In the genomic region with DNA sequence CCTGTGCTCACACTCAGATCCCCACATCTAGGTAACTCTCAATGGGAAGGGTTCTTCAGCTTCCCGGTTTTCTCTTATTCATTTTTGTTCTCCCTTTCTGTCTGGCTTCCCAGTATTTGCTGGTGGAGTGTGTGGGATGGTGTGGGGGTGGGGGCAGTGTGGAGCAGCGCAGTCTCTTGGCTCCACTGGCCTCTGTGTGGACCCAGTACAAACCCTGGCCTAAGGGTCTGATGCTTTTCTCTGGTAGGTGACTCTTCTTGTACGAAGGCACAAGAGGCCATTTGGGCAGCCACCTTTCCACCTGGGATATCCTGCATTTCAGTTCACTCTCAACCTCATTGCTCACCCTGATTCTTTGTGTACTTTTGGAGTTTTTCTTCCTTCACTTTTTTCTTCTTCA, we compare ENCODE assay signal across 20 cellular contexts.
DNase-seq lines count a peak whose midpoint lies in the region; ATAC-seq lines count a peak whose summit lies in the region.
"Had no signal": no experiment of that assay in that cellular context is flagged by ENCODE, and none has a peak within 500 bp of the region (broad histone marks: within the 10 kb centered on the region; RNA-seq: fewer than 3 reads in every experiment).

No MANE protein-coding gene starts in this region.

- no peak overlapping the region for H3K4me3 Mint-ChIP-seq in activated CD4-positive, alpha-beta T cell treated with anti-CD3 and anti-CD28 coated beads, Interleukin-2, amount 10 ng/mL, durations not matched to agents 7 days and 5 days
- peak overlapping the region; percentile 75 for H3K4me3 Mint-ChIP-seq in activated naive CD8-positive, alpha-beta T cell treated with anti-CD3 and anti-CD28 coated beads, Interleukin-2, amount 10 ng/mL, durations not matched to agents 7 days and 5 days

- H3K36me3 Mint-ChIP-seq in activated CD4-positive, alpha-beta T cell treated with anti-CD3 and anti-CD28 coated beads, Interleukin-2, amount 10 ng/mL, durations not matched to agents 7 days and 5 days (ENCODE audit: low read depth) = peaks cover 18% of the 10 kb centered on the region
- H3K36me3 Mint-ChIP-seq in activated naive CD8-positive, alpha-beta T cell treated with anti-CD3 and anti-CD28 coated beads, Interleukin-2, amount 10 ng/mL, durations not matched to agents 7 days and 5 days = peaks cover 8% of the 10 kb centered on the region

- DNase-seq in activated CD4-positive, alpha-beta T cell treated with anti-CD3 and anti-CD28 coated beads, Interleukin-2, amount 10 ng/mL, durations not matched to agents 7 days and 5 days = no peak
- no peak for DNase-seq in activated CD4-positive, alpha-beta T cell treated with anti-CD3 and anti-CD28 coated beads, Interleukin-2, amount 50 U/mL, for 1 hour
- no peak for DNase-seq in activated naive CD8-positive, alpha-beta T cell treated with anti-CD3 and anti-CD28 coated beads, Interleukin-2, amount 10 ng/mL, durations not matched to agents 7 days and 5 days
- DNase-seq in posterior vena cava (ENCODE audit: low spot score) = peak; percentile 38
- DNase-seq in NK-92 treated with Interleukin-12 subunit alpha and Interleukin-12 subunit beta, amount 100 ng/mL, for 24 hours (lab: John Stamatoyannopoulos, UW) = no peak
- DNase-seq in SKM-1 (lab: John Stamatoyannopoulos, UW; ENCODE audit: unreplicated experiment) = no peak
- no peak for DNase-seq in NCI-H2227 (lab: John Stamatoyannopoulos, UW; ENCODE audit: unreplicated experiment)
- DNase-seq: activated CD4-positive, CD25-positive, alpha-beta regulatory T cell treated with anti-CD3 and anti-CD28 coated beads, Interleukin-2, amount 50 U/mL, for 72 hours; COR-L47; hippocampal formation; left colon; NCI-H2081 treated with DMSO at 0.1 percent for 48 hours; NCI-H82; ovary; RPMI8226; small intestine had no signal

- H3K27ac ChIP-seq in KOPT-K1 (ENCODE audit: low read depth, low read length, poor library complexity, severe bottlenecking) = peak overlapping the region; percentile 41
- H3K27ac ChIP-seq: ovary had no signal

- intact Hi-C loops in posterior vena cava (cut with DNase I) = loop anchor here in 1 of 2 donors (10.0 kb wide), 1 partner anchor 174 kb away; no protein-coding TSS in a partner anchor

- no peaks in the 10 kb centered on the region; the same call in 1 of the 2 replicates for H3K36me3 ChIP-seq in KOPT-K1 (ENCODE audit: insufficient read depth, low read length)
- H3K36me3 ChIP-seq: ovary had no signal

- peaks cover 57% of the 10 kb centered on the region for H3K4me1 Mint-ChIP-seq in activated CD4-positive, alpha-beta T cell treated with anti-CD3 and anti-CD28 coated beads, Interleukin-2, amount 10 ng/mL, durations not matched to agents 7 days and 5 days
- H3K4me1 Mint-ChIP-seq in activated naive CD8-positive, alpha-beta T cell treated with anti-CD3 and anti-CD28 coated beads, Interleukin-2, amount 10 ng/mL, durations not matched to agents 7 days and 5 days = peaks cover 41% of the 10 kb centered on the region

- CTCF ChIA-PET in activated CD4-positive, alpha-beta T cell treated with anti-CD3 and anti-CD28 coated beads, Interleukin-2, amount 10 ng/mL, durations not matched to agents 7 days and 5 days (lab: Charles Lee) = interaction anchor here (0.7 kb wide), 1 partner anchor 33 kb away, joined by 3 read pairs; no protein-coding TSS in a partner anchor

- H3K27ac Mint-ChIP-seq in activated CD4-positive, alpha-beta T cell treated with anti-CD3 and anti-CD28 coated beads, Interleukin-2, amount 10 ng/mL, durations not matched to agents 7 days and 5 days = peak overlapping the region; percentile 94
- peak overlapping the region; percentile 94 for H3K27ac Mint-ChIP-seq in activated naive CD8-positive, alpha-beta T cell treated with anti-CD3 and anti-CD28 coated beads, Interleukin-2, amount 10 ng/mL, durations not matched to agents 7 days and 5 days

- H3K9me3 Mint-ChIP-seq in activated CD4-positive, alpha-beta T cell treated with anti-CD3 and anti-CD28 coated beads, Interleukin-2, amount 10 ng/mL, durations not matched to agents 7 days and 5 days = no peaks in the 10 kb centered on the region
- no peaks in the 10 kb centered on the region for H3K9me3 Mint-ChIP-seq in activated naive CD8-positive, alpha-beta T cell treated with anti-CD3 and anti-CD28 coated beads, Interleukin-2, amount 10 ng/mL, durations not matched to agents 7 days and 5 days

- no peaks in the 10 kb centered on the region for H3K27me3 Mint-ChIP-seq in activated CD4-positive, alpha-beta T cell treated with anti-CD3 and anti-CD28 coated beads, Interleukin-2, amount 10 ng/mL, durations not matched to agents 7 days and 5 days
- H3K27me3 Mint-ChIP-seq in activated naive CD8-positive, alpha-beta T cell treated with anti-CD3 and anti-CD28 coated beads, Interleukin-2, amount 10 ng/mL, durations not matched to agents 7 days and 5 days = no peaks in the 10 kb centered on the region

- no peaks in the 10 kb centered on the region for H3K9me3 ChIP-seq in KOPT-K1 (ENCODE audit: insufficient read depth, low read length, poor library complexity, severe bottlenecking)
- H3K9me3 ChIP-seq: mucosa of descending colon, ovary had no signal

- POLR2A ChIA-PET in activated CD4-positive, alpha-beta T cell treated with anti-CD3 and anti-CD28 coated beads, Interleukin-2, amount 10 ng/mL, durations not matched to agents 7 days and 5 days (lab: Charles Lee) = no interaction called here
- POLR2A ChIA-PET in activated naive CD8-positive, alpha-beta T cell treated with anti-CD3 and anti-CD28 coated beads, Interleukin-2, amount 10 ng/mL, durations not matched to agents 7 days and 5 days (lab: Charles Lee) = no interaction called here

- ATAC-seq in activated naive CD8-positive, alpha-beta T cell treated with anti-CD3 and anti-CD28 coated beads, Interleukin-2, amount 10 ng/mL, durations not matched to agents 7 days and 5 days (ENCODE audit: low read depth) = no peak
- ATAC-seq: HCT116, HepG2, left colon had no signal
